In the genomic region with DNA sequence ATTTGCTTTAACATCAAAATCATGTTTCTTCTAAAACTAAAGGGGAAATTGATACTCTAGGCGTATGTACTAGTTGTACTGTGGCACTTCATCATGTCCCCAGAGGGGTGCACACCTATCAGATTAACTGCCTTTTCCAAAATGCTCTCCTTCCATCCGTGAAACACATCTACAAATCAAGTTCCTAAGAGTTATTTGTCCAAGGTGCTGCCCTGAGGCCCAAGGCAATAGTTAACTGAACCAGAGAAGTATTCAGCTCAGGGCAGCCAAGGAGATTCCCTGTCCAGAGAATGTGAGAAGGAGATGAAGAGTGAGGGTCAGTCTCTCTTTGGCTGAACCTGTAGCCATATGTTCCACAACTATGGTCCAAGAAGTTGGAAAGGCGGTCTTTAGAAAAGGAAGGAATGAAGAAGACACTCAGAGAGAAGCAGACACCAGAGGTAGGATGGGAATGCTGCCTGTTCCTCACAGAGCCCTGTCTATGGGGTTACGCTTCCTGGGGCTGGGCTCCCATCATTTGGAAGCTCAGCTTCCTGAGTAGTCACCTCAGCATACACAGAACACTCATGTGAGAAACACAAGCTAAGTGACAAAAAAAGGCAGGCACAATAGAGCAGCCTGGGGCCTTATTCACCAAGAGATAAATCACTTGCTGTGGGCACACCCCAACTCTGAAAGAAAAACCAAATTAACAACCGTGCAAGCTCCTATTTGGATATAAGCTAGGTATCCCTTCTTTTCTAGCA, we compare ENCODE assay signal across 9 cellular contexts. TPM values are rescaled to one million over a fixed set of nuclear protein-coding genes. Genes with fewer than 3 reads are reported as not detected.
DNase-seq lines count a peak whose midpoint lies in the region; ATAC-seq and TF ChIP-seq lines count a peak whose summit lies in the region.
"Had no signal": no experiment of that assay in that cellular context is flagged by ENCODE, and none has a peak within 500 bp of the region (broad histone marks: within the 10 kb centered on the region; RNA-seq: fewer than 3 reads in every experiment).

No MANE protein-coding gene starts in this region.

- no peaks in the 10 kb centered on the region for H3K27me3 Mint-ChIP-seq in GM23338 (ENCODE audit: insufficient read depth, low read depth, poor library complexity)

- in situ Hi-C loops in brain microvascular endothelial cell (cut with HindIII; ENCODE audit: low pct_ligation_motif_present, low sequenced_read_pairs) = no loop called here

- H4K20me1 ChIP-seq in GM23338 (replicated peaks; ENCODE audit: insufficient read depth) (no peaks in the 10 kb centered on the region), OCI-LY3 (ENCODE audit: insufficient read depth, low read length) (no peaks in the 10 kb centered on the region)

- DNase-seq in GM23338 (ENCODE audit: low spot score) (no peak), brain microvascular endothelial cell (no peak), activated gamma-delta T cell (lab: John Stamatoyannopoulos, UW) (no peak), mucosa of gallbladder (ENCODE audit: low spot score) (no peak), anterior cingulate cortex (lab: John Stamatoyannopoulos, UW) (no peak)

- no peaks in the 10 kb centered on the region for H3K9me3 ChIP-seq in OCI-LY3 (ENCODE audit: insufficient read depth, low read length)
- no peaks in the 10 kb centered on the region for H3K9me3 ChIP-seq in muscle layer of duodenum (ENCODE audit: control insufficient read depth in 1 of 2, low read length in 2 of 2)

- H3K36me3 ChIP-seq in GM23338 (ENCODE audit: insufficient read depth) = no peaks in the 10 kb centered on the region
- no peaks in the 10 kb centered on the region for H3K36me3 ChIP-seq in OCI-LY3 (replicated peaks; ENCODE audit: low read depth, low read length)
- H3K36me3 ChIP-seq in muscle layer of duodenum (ENCODE audit: control insufficient read depth in 1 of 2, insufficient read depth in 2 of 2, low read length in 2 of 2) = no peaks in the 10 kb centered on the region
- no peaks in the 10 kb centered on the region for H3K36me3 ChIP-seq in brain microvascular endothelial cell (replicated peaks)

- no peak overlapping the region for H3K4me2 ChIP-seq in GM23338
- H3K4me2 ChIP-seq in OCI-LY3 (ENCODE audit: low read length) = peak overlapping the region; percentile 71

- H3K27ac ChIP-seq in GM23338 (ENCODE audit: low read depth) (no peak overlapping the region), OCI-LY3 (ENCODE audit: low read length) (peak overlapping the region; percentile 83), muscle layer of duodenum (ENCODE audit: low read length) (peak overlapping the region; percentile 85), brain microvascular endothelial cell (no peak overlapping the region)

- ATAC-seq in GM18867 (IDR thresholded peaks at IDR 0.05; ENCODE audit: unreplicated experiment) = peak; percentile 28
- peak; percentile 50 for ATAC-seq in GM23338
- ATAC-seq: K562 had no signal

- H3K27ac Mint-ChIP-seq in GM23338 = no peak overlapping the region

- peaks cover 5% of the 10 kb centered on the region; the same call in 2 of the 3 replicates for H3K4me1 Mint-ChIP-seq in GM23338

- 0 out of 2 replicates have a peak, but pooled peaks cover 3% of the 10 kb centered on the region for H3K4me1 ChIP-seq in GM23338 (ENCODE audit: insufficient read depth)
- H3K4me1 ChIP-seq in OCI-LY3 (ENCODE audit: low read length) = peaks cover 47% of the 10 kb centered on the region
- H3K4me1 ChIP-seq in muscle layer of duodenum (ENCODE audit: control insufficient read depth in 1 of 2, insufficient read depth in 2 of 2, low read length in 2 of 2) = peaks cover 0 to 5% of the 10 kb centered on the region in 2 donors

- H3K27me3 ChIP-seq in GM23338 (ENCODE audit: insufficient read depth) (no peaks in the 10 kb centered on the region), OCI-LY3 (ENCODE audit: low read depth, low read length) (no peaks in the 10 kb centered on the region), muscle layer of duodenum (ENCODE audit: low read depth, low read length) (no peaks in the 10 kb centered on the region), brain microvascular endothelial cell (replicated peaks) (no peaks in the 10 kb centered on the region)

- H2AFZ ChIP-seq in GM23338 = no peak overlapping the region
- H2AFZ ChIP-seq in OCI-LY3 (ENCODE audit: low read depth, low read length) = no peak overlapping the region; the same call in 1 of the 2 replicates

- no peak for TF ChIP-seq CTCF in GM23338 (conservative IDR thresholded peaks at IDR 0.05; ENCODE audit: low read depth in 2 of 2)
- no peak for TF ChIP-seq CTCF in OCI-LY3 (IDR thresholded peaks at IDR 0.05; ENCODE audit: low read depth, low read length)
- no peak for TF ChIP-seq CTCF in brain microvascular endothelial cell (IDR thresholded peaks at IDR 0.05; ENCODE audit: low read depth, low read length, missing control alignments)

- H3K9me3 Mint-ChIP-seq in GM23338 = no peaks in the 10 kb centered on the region

- H3K4me3 ChIP-seq in GM23338 (no peak overlapping the region), OCI-LY3 (ENCODE audit: low read length) (peak overlapping the region; percentile 59; the same call in 1 of the 2 replicates), muscle layer of duodenum (ENCODE audit: low read depth in 1 of 2, low read length in 2 of 2) (peak overlapping the region in 1 of 2 donors; percentile 23), brain microvascular endothelial cell (ENCODE audit: low read depth, low read length) (no peak overlapping the region)
- H3K4me3 ChIP-seq: K562 had no signal

- no peaks in the 10 kb centered on the region for H3F3A ChIP-seq in GM23338 (replicated peaks; ENCODE audit: low read depth)

- H3K79me2 ChIP-seq in GM23338 (replicated peaks; ENCODE audit: insufficient read depth) (no peaks in the 10 kb centered on the region), OCI-LY3 (ENCODE audit: low read length) (peaks cover 19% of the 10 kb centered on the region)

- no peaks in the 10 kb centered on the region for H3K9me2 ChIP-seq in GM23338 (ENCODE audit: insufficient read depth)

- H3K4me3 Mint-ChIP-seq in GM23338 = no peak overlapping the region

- H3K36me3 Mint-ChIP-seq in GM23338 (ENCODE audit: low read depth) = no peaks in the 10 kb centered on the region

- H3K9ac ChIP-seq in OCI-LY3 (ENCODE audit: low read length) = peak overlapping the region; percentile 46; the same call in 1 of the 2 replicates

TF ChIP-seq in GM23338, 12 proteins besides CTCF, POLR2A, EP300 and RAD21 (continues in another document):
- TF ChIP-seq NANOG (IDR thresholded peaks at IDR 0.05; ENCODE audit: borderline replicate concordance) = no peak
- TF ChIP-seq EZH2phosphoT487 (IDR thresholded peaks at IDR 0.05; ENCODE audit: unreplicated experiment) = no peak
- TF ChIP-seq, protein P1, sequence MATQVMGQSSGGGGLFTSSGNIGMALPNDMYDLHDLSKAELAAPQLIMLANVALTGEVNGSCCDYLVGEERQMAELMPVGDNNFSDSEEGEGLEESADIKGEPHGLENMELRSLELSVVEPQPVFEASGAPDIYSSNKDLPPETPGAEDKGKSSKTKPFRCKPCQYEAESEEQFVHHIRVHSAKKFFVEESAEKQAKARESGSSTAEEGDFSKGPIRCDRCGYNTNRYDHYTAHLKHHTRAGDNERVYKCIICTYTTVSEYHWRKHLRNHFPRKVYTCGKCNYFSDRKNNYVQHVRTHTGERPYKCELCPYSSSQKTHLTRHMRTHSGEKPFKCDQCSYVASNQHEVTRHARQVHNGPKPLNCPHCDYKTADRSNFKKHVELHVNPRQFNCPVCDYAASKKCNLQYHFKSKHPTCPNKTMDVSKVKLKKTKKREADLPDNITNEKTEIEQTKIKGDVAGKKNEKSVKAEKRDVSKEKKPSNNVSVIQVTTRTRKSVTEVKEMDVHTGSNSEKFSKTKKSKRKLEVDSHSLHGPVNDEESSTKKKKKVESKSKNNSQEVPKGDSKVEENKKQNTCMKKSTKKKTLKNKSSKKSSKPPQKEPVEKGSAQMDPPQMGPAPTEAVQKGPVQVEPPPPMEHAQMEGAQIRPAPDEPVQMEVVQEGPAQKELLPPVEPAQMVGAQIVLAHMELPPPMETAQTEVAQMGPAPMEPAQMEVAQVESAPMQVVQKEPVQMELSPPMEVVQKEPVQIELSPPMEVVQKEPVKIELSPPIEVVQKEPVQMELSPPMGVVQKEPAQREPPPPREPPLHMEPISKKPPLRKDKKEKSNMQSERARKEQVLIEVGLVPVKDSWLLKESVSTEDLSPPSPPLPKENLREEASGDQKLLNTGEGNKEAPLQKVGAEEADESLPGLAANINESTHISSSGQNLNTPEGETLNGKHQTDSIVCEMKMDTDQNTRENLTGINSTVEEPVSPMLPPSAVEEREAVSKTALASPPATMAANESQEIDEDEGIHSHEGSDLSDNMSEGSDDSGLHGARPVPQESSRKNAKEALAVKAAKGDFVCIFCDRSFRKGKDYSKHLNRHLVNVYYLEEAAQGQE (IDR thresholded peaks at IDR 0.05; ENCODE audit: unreplicated experiment) = no peak

RNA-seq across cellular contexts. Expression of a gene that starts 55.6 kb away (rescaled TPM):
- 0.56 and 1.7 TPM in 2 replicates for total RNA-seq in GM23338 (2014; rRNA removed; shearing (Covaris generic))
- polyA plus RNA-seq in GM23338 (2016; fragmentation: Nextera tagmentation; extraction: Ambion mirVana) = 0.37 and 0.44 TPM in 2 replicates
- total RNA-seq in mucosa of gallbladder = 40.6 TPM

Comparison
In these comparisons a context has a peak if more than half of its experiments do, and no peak if none do; other contexts are left out.
1. H3K27ac ChIP-seq: peak in OCI-LY3 (single experiment) and muscle layer of duodenum (single experiment); none in GM23338 (single experiment) and brain microvascular endothelial cell (single experiment).
2. RNA of a gene that starts 55.6 kb away (total RNA-seq): 40.6 TPM in mucosa of gallbladder (single experiment); 0.56 to 1.7 TPM in GM23338; every median in the first group is over 10 times any median in the second.